In genomic region chr1:4825841-4826450, GRCh38 we compare ENCODE assay signal across 10 cellular contexts.
A peak's percentile ranks its signal among the peaks of the same experiment; 100 is the strongest.
DNase-seq lines count a peak whose midpoint lies in the region; ATAC-seq and TF ChIP-seq lines count a peak whose summit lies in the region.
"Had no signal": no experiment of that assay in that cellular context is flagged by ENCODE, and none has a peak within 500 bp of the region (broad histone marks: within the 10 kb centered on the region; RNA-seq: fewer than 3 reads in every experiment).

No MANE protein-coding gene starts in this region.

- dilution Hi-C loops in mammary epithelial cell (cut with HindIII; ENCODE audit: low sequenced_read_pairs) = no loop called here

- ATAC-seq in GM18868 (IDR thresholded peaks at IDR 0.05; ENCODE audit: unreplicated experiment) (no peak), HG03442 (IDR thresholded peaks at IDR 0.05; ENCODE audit: unreplicated experiment) (no peak)
- ATAC-seq: activated T-cell treated with anti-CD3 and anti-CD28 coated beads, Interleukin-2, amount 50 U/mL, for 72 hours had no signal

- H3K27me3 ChIP-seq in mammary epithelial cell (ENCODE audit: insufficient read depth, low read length) = no peaks in the 10 kb centered on the region

- WGBS in mammary epithelial cell (ENCODE audit: low coverage, missing lambda C conversion rate) = 44% methylated on average over 5 of the region's 5 CpGs

- no peaks in the 10 kb centered on the region for H3K36me3 Mint-ChIP-seq in nephron progenitor cell (ENCODE audit: low read depth)

- TF ChIP-seq CTCF in GM10266 (IDR thresholded peaks at IDR 0.05; ENCODE audit: control insufficient read depth, insufficient read depth, low read depth, missing control alignments) (peak; percentile 63), mammary epithelial cell (conservative IDR thresholded peaks at IDR 0.05 in 1 of 2, IDR thresholded peaks at IDR 0.05 in 1 of 2; ENCODE audit: extremely low read depth in 1 of 2, insufficient read depth in 1 of 2, low read depth in 1 of 2, low read length in 2 of 2) (peak; percentile 42 to 65), nephron progenitor cell (IDR thresholded peaks at IDR 0.05) (peak; percentile 46)

- peak overlapping the region; percentile 60 for H3K27ac Mint-ChIP-seq in nephron progenitor cell
- H3K27ac Mint-ChIP-seq: activated T-cell treated with anti-CD3 and anti-CD28 coated beads, Interleukin-2, amount 50 U/mL, for 72 hours had no signal

- no peak overlapping the region for H3K4me2 ChIP-seq in mammary epithelial cell (ENCODE audit: insufficient read depth, low read depth, low read length)

- H3K79me2 ChIP-seq in mammary epithelial cell (ENCODE audit: insufficient read depth, low read length) = no peaks in the 10 kb centered on the region

- H3K4me1 ChIP-seq in mammary epithelial cell (ENCODE audit: insufficient read depth, low read length) = no peaks in the 10 kb centered on the region

- peak overlapping the region; percentile 1 for H2AFZ ChIP-seq in mammary epithelial cell (ENCODE audit: low read depth, low read length)

- H3K4me3 ChIP-seq in mammary epithelial cell (replicated peaks in 1 of 3; ENCODE audit: insufficient read depth in 1 of 3, low read depth in 2 of 3, low read length in 3 of 3) = no peak overlapping the region

- H3K4me1 Mint-ChIP-seq in nephron progenitor cell = peaks cover 14% of the 10 kb centered on the region

- peaks cover 17% of the 10 kb centered on the region for H3K27me3 Mint-ChIP-seq in nephron progenitor cell (ENCODE audit: low read depth, poor library complexity)

- no TSS peak for BruUV-seq in mammary epithelial cell (replicated peaks; lab: Mats Ljungman, UMichigan)

- peaks cover 17% of the 10 kb centered on the region for H3K9me3 Mint-ChIP-seq in nephron progenitor cell
- H3K9me3 Mint-ChIP-seq: activated T-cell treated with anti-CD3 and anti-CD28 coated beads, Interleukin-2, amount 50 U/mL, for 72 hours had no signal

- intact Hi-C loops in mammary epithelial cell (cut with micrococcal nuclease) = loop anchor here (1.0 kb wide), 2 partner anchors 170 to 915 kb away; no protein-coding TSS in a partner anchor

- no peaks in the 10 kb centered on the region for H3K9me3 ChIP-seq in mammary epithelial cell (replicated peaks; ENCODE audit: insufficient read depth, low read length)

- CTCF ChIA-PET in mammary epithelial cell (lab: Charles Lee; ENCODE audit: low non-redundant PET) = no interaction called here

- no peak overlapping the region for H3K4me3 Mint-ChIP-seq in nephron progenitor cell
- H3K4me3 Mint-ChIP-seq: activated T-cell treated with anti-CD3 and anti-CD28 coated beads, Interleukin-2, amount 50 U/mL, for 72 hours had no signal

- no peaks in the 10 kb centered on the region for H3K36me3 ChIP-seq in mammary epithelial cell (ENCODE audit: insufficient read depth, low read length)

- H4K20me1 ChIP-seq in mammary epithelial cell (ENCODE audit: insufficient read depth, low read length) = no peaks in the 10 kb centered on the region

- no peak overlapping the region for H3K9ac ChIP-seq in mammary epithelial cell (ENCODE audit: insufficient read depth, low read length)

- H3K27ac ChIP-seq in mammary epithelial cell (ENCODE audit: insufficient read depth, low read depth, low read length) = no peak overlapping the region

- in situ Hi-C loops in KBM-7 (cut with MboI; ENCODE audit: low pct_unique_long_range_greater_than_20kb, low sequenced_read_pairs) (no loop called here), mammary epithelial cell (cut with MboI; ENCODE audit: low sequenced_read_pairs in 2 of 2) (loop anchor here in 1 of 2 donors (10.0 kb wide), 1 partner anchor 171 kb away; the partner anchor contains the start of gene AJAP1)

- DNase-seq in GM10266 (ENCODE audit: extremely low spot score) (peak; percentile 26), KBM-7 (peak; percentile 9), mammary epithelial cell (no peak), nephron progenitor cell (peak; percentile 18)
- DNase-seq in activated CD8-positive, alpha-beta memory T cell treated with anti-CD3 and anti-CD28 coated beads, Interleukin-2, amount 50 U/mL, for 4 hours = no peak
- no peak for DNase-seq in activated CD4-positive, alpha-beta T cell treated with anti-CD3 and anti-CD28 coated beads, Interleukin-2, amount 50 U/mL, for 1 hour
- DNase-seq: activated T-cell treated with anti-CD3 and anti-CD28 coated beads, Interleukin-2, amount 50 U/mL, for 72 hours; NCI-H2081 had no signal

Comparison
In these comparisons a context has a peak if more than half of its experiments do, and no peak if none do; other contexts are left out.
1. DNase-seq: peak in GM10266 (single experiment), KBM-7 (single experiment) and nephron progenitor cell (single experiment); none in mammary epithelial cell (single experiment), activated CD8-positive, alpha-beta memory T cell treated with anti-CD3 and anti-CD28 coated beads, Interleukin-2, amount 50 U/mL, for 4 hours (single experiment) and activated CD4-positive, alpha-beta T cell treated with anti-CD3 and anti-CD28 coated beads, Interleukin-2, amount 50 U/mL, for 1 hour (single experiment).
2. Peak in every context shown above with its lines, with median percentiles within 50 percentile points of each other: CTCF ChIP-seq.